ENCODE assay signal across 2 cellular contexts in genomic region chr20:62752671-62753501, GRCh38.
TF ChIP-seq lines count a peak whose summit lies in the region.

No MANE protein-coding gene starts in this region.

TF ChIP-seq in HCT116, 20 proteins besides CTCF, POLR2A, EP300 and RAD21:
- no peak for TF ChIP-seq ELF1 (IDR thresholded peaks at IDR 0.05; ENCODE audit: borderline replicate concordance, low read depth)
- TF ChIP-seq, protein P1, sequence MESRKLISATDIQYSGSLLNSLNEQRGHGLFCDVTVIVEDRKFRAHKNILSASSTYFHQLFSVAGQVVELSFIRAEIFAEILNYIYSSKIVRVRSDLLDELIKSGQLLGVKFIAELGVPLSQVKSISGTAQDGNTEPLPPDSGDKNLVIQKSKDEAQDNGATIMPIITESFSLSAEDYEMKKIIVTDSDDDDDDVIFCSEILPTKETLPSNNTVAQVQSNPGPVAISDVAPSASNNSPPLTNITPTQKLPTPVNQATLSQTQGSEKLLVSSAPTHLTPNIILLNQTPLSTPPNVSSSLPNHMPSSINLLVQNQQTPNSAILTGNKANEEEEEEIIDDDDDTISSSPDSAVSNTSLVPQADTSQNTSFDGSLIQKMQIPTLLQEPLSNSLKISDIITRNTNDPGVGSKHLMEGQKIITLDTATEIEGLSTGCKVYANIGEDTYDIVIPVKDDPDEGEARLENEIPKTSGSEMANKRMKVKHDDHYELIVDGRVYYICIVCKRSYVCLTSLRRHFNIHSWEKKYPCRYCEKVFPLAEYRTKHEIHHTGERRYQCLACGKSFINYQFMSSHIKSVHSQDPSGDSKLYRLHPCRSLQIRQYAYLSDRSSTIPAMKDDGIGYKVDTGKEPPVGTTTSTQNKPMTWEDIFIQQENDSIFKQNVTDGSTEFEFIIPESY (IDR thresholded peaks at IDR 0.05; ENCODE audit: extremely low read depth, insufficient replicate concordance, low read length) = no peak
- TF ChIP-seq JUND (IDR thresholded peaks at IDR 0.05) = no peak
- no peak for TF ChIP-seq ATF3 (IDR thresholded peaks at IDR 0.05)
TF ChIP-seq in HCT116: peak in this region for 0.

TF ChIP-seq in K562, 482 proteins besides CTCF, POLR2A, EP300 and RAD21 (continues in another document):
- TF ChIP-seq ZNF507 (tag; conservative IDR thresholded peaks at IDR 0.05) = no peak
- no peak for TF ChIP-seq ZFP91 (CRISPR knock-in tag; IDR thresholded peaks at IDR 0.05)
- no peak for TF ChIP-seq CHD4 (IDR thresholded peaks at IDR 0.05; ENCODE audit: insufficient read depth, insufficient replicate concordance, low read depth, low read length, poor library complexity, severe bottlenecking)
- no peak for TF ChIP-seq JUNB (CRISPR knock-in tag; conservative IDR thresholded peaks at IDR 0.05)
- peak; percentile 45; the same call in 1 of the 2 replicates for TF ChIP-seq SMARCE1 (IDR thresholded peaks at IDR 0.05)
- no peak for TF ChIP-seq ZNF232 (CRISPR knock-in tag; IDR thresholded peaks at IDR 0.05)
- no peak for TF ChIP-seq PURB (CRISPR knock-in tag; IDR thresholded peaks at IDR 0.05; ENCODE audit: low read depth)
- TF ChIP-seq ZNF668 (CRISPR knock-in tag; IDR thresholded peaks at IDR 0.05) = no peak
- peak; percentile 47; the same call in 1 of the 2 replicates for TF ChIP-seq ATF3 (IDR thresholded peaks at IDR 0.05)
- TF ChIP-seq ATF3 (CRISPR knock-in tag; conservative IDR thresholded peaks at IDR 0.05) = no peak
- TF ChIP-seq HMGN3 (IDR thresholded peaks at IDR 0.05; ENCODE audit: borderline replicate concordance, extremely low read depth, insufficient read length, low read depth, low read length) = peak; percentile 39
- TF ChIP-seq, protein P1 (CRISPR knock-in tag; IDR thresholded peaks at IDR 0.05) = peak; percentile 43; the same call in 1 of the 2 replicates
- no peak for TF ChIP-seq CBFA2T2 (conservative IDR thresholded peaks at IDR 0.05)
- no peak for TF ChIP-seq ZBTB17 (CRISPR knock-in tag; IDR thresholded peaks at IDR 0.05)
- no peak for TF ChIP-seq ZNF644 (tag; IDR thresholded peaks at IDR 0.05; ENCODE audit: low read depth)
- no peak for TF ChIP-seq ZNF445 (CRISPR knock-in tag; IDR thresholded peaks at IDR 0.05; ENCODE audit: low read depth)
- TF ChIP-seq, protein P2, sequence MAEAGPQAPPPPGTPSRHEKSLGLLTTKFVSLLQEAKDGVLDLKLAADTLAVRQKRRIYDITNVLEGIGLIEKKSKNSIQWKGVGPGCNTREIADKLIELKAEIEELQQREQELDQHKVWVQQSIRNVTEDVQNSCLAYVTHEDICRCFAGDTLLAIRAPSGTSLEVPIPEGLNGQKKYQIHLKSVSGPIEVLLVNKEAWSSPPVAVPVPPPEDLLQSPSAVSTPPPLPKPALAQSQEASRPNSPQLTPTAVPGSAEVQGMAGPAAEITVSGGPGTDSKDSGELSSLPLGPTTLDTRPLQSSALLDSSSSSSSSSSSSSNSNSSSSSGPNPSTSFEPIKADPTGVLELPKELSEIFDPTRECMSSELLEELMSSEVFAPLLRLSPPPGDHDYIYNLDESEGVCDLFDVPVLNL (CRISPR knock-in tag; IDR thresholded peaks at IDR 0.05; ENCODE audit: low read depth) = no peak
- peak; percentile 59 for TF ChIP-seq JUND (IDR thresholded peaks at IDR 0.05; ENCODE audit: borderline replicate concordance, low read depth, low read length)
- peak; percentile 19; the same call in 1 of the 3 replicates for TF ChIP-seq JUND (tag; IDR thresholded peaks at IDR 0.05; ENCODE audit: borderline replicate concordance, low read depth, low read length)
- TF ChIP-seq, protein P3, sequence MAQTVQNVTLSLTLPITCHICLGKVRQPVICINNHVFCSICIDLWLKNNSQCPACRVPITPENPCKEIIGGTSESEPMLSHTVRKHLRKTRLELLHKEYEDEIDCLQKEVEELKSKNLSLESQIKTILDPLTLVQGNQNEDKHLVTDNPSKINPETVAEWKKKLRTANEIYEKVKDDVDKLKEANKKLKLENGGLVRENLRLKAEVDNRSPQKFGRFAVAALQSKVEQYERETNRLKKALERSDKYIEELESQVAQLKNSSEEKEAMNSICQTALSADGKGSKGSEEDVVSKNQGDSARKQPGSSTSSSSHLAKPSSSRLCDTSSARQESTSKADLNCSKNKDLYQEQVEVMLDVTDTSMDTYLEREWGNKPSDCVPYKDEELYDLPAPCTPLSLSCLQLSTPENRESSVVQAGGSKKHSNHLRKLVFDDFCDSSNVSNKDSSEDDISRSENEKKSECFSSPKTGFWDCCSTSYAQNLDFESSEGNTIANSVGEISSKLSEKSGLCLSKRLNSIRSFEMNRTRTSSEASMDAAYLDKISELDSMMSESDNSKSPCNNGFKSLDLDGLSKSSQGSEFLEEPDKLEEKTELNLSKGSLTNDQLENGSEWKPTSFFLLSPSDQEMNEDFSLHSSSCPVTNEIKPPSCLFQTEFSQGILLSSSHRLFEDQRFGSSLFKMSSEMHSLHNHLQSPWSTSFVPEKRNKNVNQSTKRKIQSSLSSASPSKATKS (CRISPR knock-in tag; IDR thresholded peaks at IDR 0.05) = no peak
- no peak for TF ChIP-seq POLR2H (tag; IDR thresholded peaks at IDR 0.05; ENCODE audit: low read depth)
- TF ChIP-seq NCOA4 (IDR thresholded peaks at IDR 0.05; ENCODE audit: partially characterized antibody) = no peak
- no peak for TF ChIP-seq ZFPM2 (CRISPR knock-in tag; IDR thresholded peaks at IDR 0.05)
- no peak for TF ChIP-seq ZFP30 (CRISPR knock-in tag; IDR thresholded peaks at IDR 0.05; ENCODE audit: borderline replicate concordance)
- no peak for TF ChIP-seq FOXA3 (CRISPR knock-in tag; conservative IDR thresholded peaks at IDR 0.05 in 1 of 2, IDR thresholded peaks at IDR 0.05 in 1 of 2)
- TF ChIP-seq HMBOX1 (IDR thresholded peaks at IDR 0.05) = no peak
- TF ChIP-seq, protein P4, sequence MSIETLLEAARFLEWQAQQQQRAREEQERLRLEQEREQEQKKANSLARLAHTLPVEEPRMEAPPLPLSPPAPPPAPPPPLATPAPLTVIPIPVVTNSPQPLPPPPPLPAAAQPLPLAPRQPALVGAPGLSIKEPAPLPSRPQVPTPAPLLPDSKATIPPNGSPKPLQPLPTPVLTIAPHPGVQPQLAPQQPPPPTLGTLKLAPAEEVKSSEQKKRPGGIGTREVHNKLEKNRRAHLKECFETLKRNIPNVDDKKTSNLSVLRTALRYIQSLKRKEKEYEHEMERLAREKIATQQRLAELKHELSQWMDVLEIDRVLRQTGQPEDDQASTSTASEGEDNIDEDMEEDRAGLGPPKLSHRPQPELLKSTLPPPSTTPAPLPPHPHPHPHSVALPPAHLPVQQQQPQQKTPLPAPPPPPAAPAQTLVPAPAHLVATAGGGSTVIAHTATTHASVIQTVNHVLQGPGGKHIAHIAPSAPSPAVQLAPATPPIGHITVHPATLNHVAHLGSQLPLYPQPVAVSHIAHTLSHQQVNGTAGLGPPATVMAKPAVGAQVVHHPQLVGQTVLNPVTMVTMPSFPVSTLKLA (conservative IDR thresholded peaks at IDR 0.05) = no peak
- TF ChIP-seq MAX (CRISPR knock-in tag; IDR thresholded peaks at IDR 0.05) = no peak
- TF ChIP-seq RUNX1 (IDR thresholded peaks at IDR 0.05; ENCODE audit: low read depth) = no peak
- TF ChIP-seq ZNF707 (CRISPR knock-in tag; conservative IDR thresholded peaks at IDR 0.05) = no peak
- no peak for TF ChIP-seq IRF9 (tag; IDR thresholded peaks at IDR 0.05)
- no peak for TF ChIP-seq DIDO1 (tag; IDR thresholded peaks at IDR 0.05; ENCODE audit: low read depth)
- no peak for TF ChIP-seq ADNP (tag; IDR thresholded peaks at IDR 0.05)
